1 cellular context compared by ENCODE assay signal in the genomic region with DNA sequence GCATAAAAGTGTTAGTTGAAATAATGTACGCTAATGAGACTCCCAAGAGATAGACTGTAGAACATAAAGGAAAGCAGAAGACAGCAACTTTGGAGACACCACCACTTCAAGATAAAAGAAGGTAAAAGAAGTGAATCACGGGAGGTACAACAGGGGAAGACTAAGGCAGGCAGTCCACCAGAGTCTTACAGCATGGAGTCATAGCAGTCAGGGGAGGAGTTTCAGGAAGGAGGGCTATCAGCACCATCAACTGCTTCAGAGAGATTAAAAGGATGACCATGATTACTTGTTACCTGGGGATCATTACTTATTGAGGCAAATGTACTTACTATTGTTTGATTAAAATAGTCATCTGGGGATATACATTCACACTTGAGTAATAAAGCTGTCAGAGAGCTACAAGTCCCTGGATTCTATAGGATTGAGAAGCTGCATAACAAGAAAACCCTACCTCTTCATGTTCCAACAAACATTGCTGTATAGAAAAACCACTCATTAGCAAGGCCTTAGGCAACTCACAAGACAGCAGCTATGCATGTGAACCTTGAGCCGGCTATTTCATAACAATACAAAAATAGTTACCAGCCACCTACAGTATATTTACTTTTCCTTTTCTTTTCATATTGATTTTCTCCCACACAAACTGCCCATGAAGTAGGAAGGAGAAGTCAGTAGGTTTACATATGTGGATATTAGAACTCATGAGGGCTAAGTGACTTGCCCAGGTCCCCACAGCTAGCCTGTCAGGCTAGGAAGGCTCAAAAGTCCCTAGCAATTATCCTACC.
TF ChIP-seq lines count a peak whose summit lies in the region.

No MANE protein-coding gene starts in this region.

TF ChIP-seq in HepG2, 621 proteins besides CTCF, POLR2A, EP300 and RAD21 (continued from another document and continues in another):
- TF ChIP-seq, protein P1, sequence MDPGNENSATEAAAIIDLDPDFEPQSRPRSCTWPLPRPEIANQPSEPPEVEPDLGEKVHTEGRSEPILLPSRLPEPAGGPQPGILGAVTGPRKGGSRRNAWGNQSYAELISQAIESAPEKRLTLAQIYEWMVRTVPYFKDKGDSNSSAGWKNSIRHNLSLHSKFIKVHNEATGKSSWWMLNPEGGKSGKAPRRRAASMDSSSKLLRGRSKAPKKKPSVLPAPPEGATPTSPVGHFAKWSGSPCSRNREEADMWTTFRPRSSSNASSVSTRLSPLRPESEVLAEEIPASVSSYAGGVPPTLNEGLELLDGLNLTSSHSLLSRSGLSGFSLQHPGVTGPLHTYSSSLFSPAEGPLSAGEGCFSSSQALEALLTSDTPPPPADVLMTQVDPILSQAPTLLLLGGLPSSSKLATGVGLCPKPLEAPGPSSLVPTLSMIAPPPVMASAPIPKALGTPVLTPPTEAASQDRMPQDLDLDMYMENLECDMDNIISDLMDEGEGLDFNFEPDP (CRISPR knock-in tag; conservative IDR thresholded peaks at IDR 0.05), result no peak
- TF ChIP-seq NCOA2 (CRISPR knock-in tag; IDR thresholded peaks at IDR 0.05) (peak; percentile 82), ZNF761 (CRISPR knock-in tag; conservative IDR thresholded peaks at IDR 0.05) (no peak), ZBTB37 (CRISPR knock-in tag; IDR thresholded peaks at IDR 0.05) (no peak), IRF2 (CRISPR knock-in tag; IDR thresholded peaks at IDR 0.05) (peak; percentile 74), ZFP1 (CRISPR knock-in tag; IDR thresholded peaks at IDR 0.05) (no peak), NR2F6 (IDR thresholded peaks at IDR 0.05) (peak; percentile 56), NR2F6 (CRISPR knock-in tag; IDR thresholded peaks at IDR 0.05) (0 out of 2 replicates have a peak, but pooled peaks have one; percentile 30), NR2C2 (CRISPR knock-in tag; IDR thresholded peaks at IDR 0.05; ENCODE audit: borderline replicate concordance) (0 out of 2 replicates have a peak, but pooled peaks have one; percentile 10), ZNF281 (CRISPR knock-in tag; IDR thresholded peaks at IDR 0.05; ENCODE audit: borderline replicate concordance) (peak; percentile 59; the same call in 1 of the 2 replicates), DPF2 (CRISPR knock-in tag; IDR thresholded peaks at IDR 0.05; ENCODE audit: borderline replicate concordance, low read depth) (no peak), HOXD1 (CRISPR knock-in tag; IDR thresholded peaks at IDR 0.05) (no peak), POGZ (CRISPR knock-in tag; IDR thresholded peaks at IDR 0.05) (0 out of 2 replicates have a peak, but pooled peaks have one; percentile 30), ZNF609 (CRISPR knock-in tag; IDR thresholded peaks at IDR 0.05; ENCODE audit: borderline replicate concordance) (no peak), THAP7 (CRISPR knock-in tag; IDR thresholded peaks at IDR 0.05) (no peak), MEF2D (CRISPR knock-in tag; IDR thresholded peaks at IDR 0.05) (peak; percentile 100), ZBTB14 (CRISPR knock-in tag; IDR thresholded peaks at IDR 0.05) (no peak), ZNF670 (CRISPR knock-in tag; IDR thresholded peaks at IDR 0.05; ENCODE audit: borderline replicate concordance) (peak; percentile 50; the same call in 1 of the 2 replicates), TBX3 (IDR thresholded peaks at IDR 0.05; ENCODE audit: borderline replicate concordance) (0 out of 2 replicates have a peak, but pooled peaks have one; percentile 44), SRSF4 (IDR thresholded peaks at IDR 0.05; ENCODE audit: low read depth, low read length, poor library complexity, severe bottlenecking) (no peak), RBFOX2 (IDR thresholded peaks at IDR 0.05; ENCODE audit: low read depth, low read length) (no peak), ZNF83 (CRISPR knock-in tag; IDR thresholded peaks at IDR 0.05; ENCODE audit: borderline replicate concordance) (no peak), ZNF775 (CRISPR knock-in tag; IDR thresholded peaks at IDR 0.05; ENCODE audit: borderline replicate concordance) (no peak), ZNF614 (CRISPR knock-in tag; IDR thresholded peaks at IDR 0.05; ENCODE audit: borderline replicate concordance) (peak; percentile 97), LCORL (IDR thresholded peaks at IDR 0.05) (no peak; the same call in 1 of the 2 replicates), LCORL (CRISPR knock-in tag; IDR thresholded peaks at IDR 0.05) (peak; percentile 57; the same call in 1 of the 2 replicates), DMTF1 (CRISPR knock-in tag; IDR thresholded peaks at IDR 0.05) (no peak), CREB1 (IDR thresholded peaks at IDR 0.05) (no peak), CREB1 (CRISPR knock-in tag; IDR thresholded peaks at IDR 0.05) (peak; percentile 63)
- TF ChIP-seq, protein P2, sequence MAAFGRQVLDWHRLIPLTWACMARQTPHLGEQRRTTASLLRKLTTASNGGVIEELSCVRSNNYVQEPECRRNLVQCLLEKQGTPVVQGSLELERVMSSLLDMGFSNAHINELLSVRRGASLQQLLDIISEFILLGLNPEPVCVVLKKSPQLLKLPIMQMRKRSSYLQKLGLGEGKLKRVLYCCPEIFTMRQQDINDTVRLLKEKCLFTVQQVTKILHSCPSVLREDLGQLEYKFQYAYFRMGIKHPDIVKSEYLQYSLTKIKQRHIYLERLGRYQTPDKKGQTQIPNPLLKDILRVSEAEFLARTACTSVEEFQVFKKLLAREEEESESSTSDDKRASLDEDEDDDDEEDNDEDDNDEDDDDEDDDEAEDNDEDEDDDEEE (CRISPR knock-in tag; IDR thresholded peaks at IDR 0.05), result no peak
- TF ChIP-seq, protein P3, sequence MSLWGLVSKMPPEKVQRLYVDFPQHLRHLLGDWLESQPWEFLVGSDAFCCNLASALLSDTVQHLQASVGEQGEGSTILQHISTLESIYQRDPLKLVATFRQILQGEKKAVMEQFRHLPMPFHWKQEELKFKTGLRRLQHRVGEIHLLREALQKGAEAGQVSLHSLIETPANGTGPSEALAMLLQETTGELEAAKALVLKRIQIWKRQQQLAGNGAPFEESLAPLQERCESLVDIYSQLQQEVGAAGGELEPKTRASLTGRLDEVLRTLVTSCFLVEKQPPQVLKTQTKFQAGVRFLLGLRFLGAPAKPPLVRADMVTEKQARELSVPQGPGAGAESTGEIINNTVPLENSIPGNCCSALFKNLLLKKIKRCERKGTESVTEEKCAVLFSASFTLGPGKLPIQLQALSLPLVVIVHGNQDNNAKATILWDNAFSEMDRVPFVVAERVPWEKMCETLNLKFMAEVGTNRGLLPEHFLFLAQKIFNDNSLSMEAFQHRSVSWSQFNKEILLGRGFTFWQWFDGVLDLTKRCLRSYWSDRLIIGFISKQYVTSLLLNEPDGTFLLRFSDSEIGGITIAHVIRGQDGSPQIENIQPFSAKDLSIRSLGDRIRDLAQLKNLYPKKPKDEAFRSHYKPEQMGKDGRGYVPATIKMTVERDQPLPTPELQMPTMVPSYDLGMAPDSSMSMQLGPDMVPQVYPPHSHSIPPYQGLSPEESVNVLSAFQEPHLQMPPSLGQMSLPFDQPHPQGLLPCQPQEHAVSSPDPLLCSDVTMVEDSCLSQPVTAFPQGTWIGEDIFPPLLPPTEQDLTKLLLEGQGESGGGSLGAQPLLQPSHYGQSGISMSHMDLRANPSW (CRISPR knock-in tag; IDR thresholded peaks at IDR 0.05; ENCODE audit: borderline replicate concordance), result 0 out of 2 replicates have a peak, but pooled peaks have one; percentile 27
- TF ChIP-seq, protein P4, sequence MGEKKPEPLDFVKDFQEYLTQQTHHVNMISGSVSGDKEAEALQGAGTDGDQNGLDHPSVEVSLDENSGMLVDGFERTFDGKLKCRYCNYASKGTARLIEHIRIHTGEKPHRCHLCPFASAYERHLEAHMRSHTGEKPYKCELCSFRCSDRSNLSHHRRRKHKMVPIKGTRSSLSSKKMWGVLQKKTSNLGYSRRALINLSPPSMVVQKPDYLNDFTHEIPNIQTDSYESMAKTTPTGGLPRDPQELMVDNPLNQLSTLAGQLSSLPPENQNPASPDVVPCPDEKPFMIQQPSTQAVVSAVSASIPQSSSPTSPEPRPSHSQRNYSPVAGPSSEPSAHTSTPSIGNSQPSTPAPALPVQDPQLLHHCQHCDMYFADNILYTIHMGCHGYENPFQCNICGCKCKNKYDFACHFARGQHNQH (CRISPR knock-in tag; IDR thresholded peaks at IDR 0.05), result peak; percentile 81
- TF ChIP-seq, protein P5, sequence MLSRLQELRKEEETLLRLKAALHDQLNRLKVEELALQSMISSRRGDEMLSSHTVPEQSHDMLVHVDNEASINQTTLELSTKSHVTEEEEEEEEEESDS (CRISPR knock-in tag; IDR thresholded peaks at IDR 0.05; ENCODE audit: borderline replicate concordance), result no peak
